In the genomic region with DNA sequence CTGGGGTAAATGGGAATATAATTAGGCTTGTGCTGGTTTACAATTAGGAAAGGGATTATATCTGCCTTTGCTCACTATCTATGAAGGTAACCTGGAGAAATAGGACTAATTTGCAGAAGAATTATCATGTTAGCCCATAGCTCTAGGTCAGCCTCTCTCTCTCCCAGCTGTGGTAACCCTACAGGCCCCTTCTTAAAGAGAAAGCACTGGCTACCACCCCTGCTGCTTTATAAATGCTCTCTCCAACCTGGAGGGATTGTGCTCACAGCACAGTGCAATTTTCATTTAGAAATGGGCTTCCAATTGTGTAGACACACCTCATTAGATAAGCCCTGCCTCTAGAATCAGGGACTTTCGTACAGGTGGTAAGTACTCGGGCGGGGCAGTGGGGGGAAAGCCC, we compare ENCODE assay signal across 19 cellular contexts. TPM values are rescaled to one million over a fixed set of nuclear protein-coding genes. Genes with fewer than 3 reads are reported as not detected.
DNase-seq lines count a peak whose midpoint lies in the region; ATAC-seq and TF ChIP-seq lines count a peak whose summit lies in the region.
"Had no signal": no experiment of that assay in that cellular context is flagged by ENCODE, and none has a peak within 500 bp of the region (broad histone marks: within the 10 kb centered on the region; RNA-seq: fewer than 3 reads in every experiment).

No MANE protein-coding gene starts in this region.

- 90% methylated on average over 3 of the region's 3 CpGs for WGBS in heart right ventricle, 2 donors
- WGBS in transverse colon (ENCODE audit: low coverage in 1 of 2), 2 donors: 49 to 73% methylated on average over 3 of the region's 3 CpGs

- no peak for TF ChIP-seq POLR2A in transverse colon (IDR thresholded peaks at IDR 0.05)

- no peak for ATAC-seq in Right ventricle myocardium inferior
- no peak for ATAC-seq in heart right ventricle
- no peak for ATAC-seq in HG02973 (IDR thresholded peaks at IDR 0.05; ENCODE audit: unreplicated experiment)
- ATAC-seq: A549, SK-N-SH treated with all-trans-retinoic acid at 6 μM for 48 hours had no signal

- no peak for TF ChIP-seq CTCF in heart right ventricle (IDR thresholded peaks at IDR 0.05)
- no peak for TF ChIP-seq CTCF in transverse colon (IDR thresholded peaks at IDR 0.05)
- TF ChIP-seq CTCF in brain microvascular endothelial cell (IDR thresholded peaks at IDR 0.05; ENCODE audit: low read depth, low read length, missing control alignments): no peak

- TF ChIP-seq EP300 in transverse colon (IDR thresholded peaks at IDR 0.05; ENCODE audit: low read depth): no peak

- peaks cover 0 to 14% (median 6%) of the 10 kb centered on the region in 11 donors for H3K9me3 ChIP-seq in heart right ventricle
- peaks cover 6% of the 10 kb centered on the region in 2 donors for H3K9me3 ChIP-seq in transverse colon

- H3K27me3 ChIP-seq in heart right ventricle: no peaks in the 10 kb centered on the region
- H3K27me3 ChIP-seq in transverse colon: no peaks in the 10 kb centered on the region
- no peaks in the 10 kb centered on the region for H3K27me3 ChIP-seq in brain microvascular endothelial cell (replicated peaks)
- H3K27me3 ChIP-seq: BLaER1 treated with 17β-estradiol and CSF1 and Interleukin-3, amounts not matched to agents 10 nM and 100 nM had no signal

- intact Hi-C loops in Right ventricle myocardium inferior (cut with DNase I) (no loop called here), heart right ventricle (cut with DNase I) (no loop called here), transverse colon (cut with DNase I; ENCODE audit: low total_unique reads) (no loop called here)

- H3K4me3 ChIP-seq in heart right ventricle (no peak overlapping the region), transverse colon (no peak overlapping the region), brain microvascular endothelial cell (ENCODE audit: low read depth, low read length) (no peak overlapping the region)
- H3K4me3 ChIP-seq: A549; BLaER1 treated with 17β-estradiol and CSF1 and Interleukin-3, amounts not matched to agents 10 nM and 100 nM had no signal

- in situ Hi-C loops in transverse colon (cut with MboI; ENCODE audit: low pct_ligation_motif_present in 1 of 4, low pct_unique_long_range_greater_than_20kb in 1 of 4, low sequenced_read_pairs in 3 of 4) (no loop called here), brain microvascular endothelial cell (cut with HindIII; ENCODE audit: low pct_ligation_motif_present, low sequenced_read_pairs) (no loop called here)

- no peaks in the 10 kb centered on the region for H3K4me1 ChIP-seq in heart right ventricle
- H3K4me1 ChIP-seq in transverse colon: peaks cover 0 to 29% (median 17%) of the 10 kb centered on the region in 4 donors
- H3K4me1 ChIP-seq: A549; BLaER1 treated with 17β-estradiol and CSF1 and Interleukin-3, amounts not matched to agents 10 nM and 100 nM had no signal

- H3K27ac ChIP-seq in heart right ventricle (no peak overlapping the region), transverse colon (peak overlapping the region in 3 of 4 donors; percentile 5 to 56 (median 23)), brain microvascular endothelial cell (no peak overlapping the region)
- H3K27ac ChIP-seq: A549; BLaER1 treated with 17β-estradiol and CSF1 and Interleukin-3, amounts not matched to agents 10 nM and 100 nM; KMS-11 had no signal

- H3K36me3 ChIP-seq in heart right ventricle (no peaks in the 10 kb centered on the region), transverse colon (no peaks in the 10 kb centered on the region), brain microvascular endothelial cell (replicated peaks) (no peaks in the 10 kb centered on the region)
- H3K36me3 ChIP-seq: BLaER1 treated with 17β-estradiol and CSF1 and Interleukin-3, amounts not matched to agents 10 nM and 100 nM had no signal

- DNase-seq in Right ventricle myocardium inferior (ENCODE audit: missing footprints) (peak; percentile 64), heart right ventricle (no peak), NCI-H2081 treated with DMSO at 0.1 percent for 48 hours (lab: John Stamatoyannopoulos, UW) (peak; percentile 99), NCI-H774 (lab: John Stamatoyannopoulos, UW) (peak; percentile 42), transverse colon (no peak), brain microvascular endothelial cell (no peak)
- DNase-seq in activated CD4-positive, CD25-positive, alpha-beta regulatory T cell (lab: John Stamatoyannopoulos, UW): no peak
- DNase-seq: CD8-positive, alpha-beta memory T cell; GF-D8; GOT3; NCI-H510A had no signal

RNA-seq across cellular contexts. Expression of a gene that starts 22.7 kb away (rescaled TPM):
- total RNA-seq in Right ventricle myocardium inferior (60.1 TPM), heart right ventricle (10 to 100 TPM in 7 of 10 donors, 1 to 10 TPM in 3; 3.8 to 98.3 (median 22.7) TPM), transverse colon (1,000 to 10,000 TPM in 1 of 4 donors, 100 to 1,000 TPM in 2, 10 to 100 TPM in 1; 58.7 to 1,102 (median 246) TPM)
- 10 to 100 TPM; 61.5 to 84.8 TPM for polyA plus RNA-seq in heart right ventricle
- polyA plus RNA-seq: CD8-positive, alpha-beta memory T cell had no signal

RNA-seq across cellular contexts. Expression of a gene that starts 47.3 kb away (rescaled TPM):
- total RNA-seq in Right ventricle myocardium inferior: not detected
- total RNA-seq in heart right ventricle: not detected
- not detected for polyA plus RNA-seq in heart right ventricle
- total RNA-seq in transverse colon: not detected
- total RNA-seq: CD8-positive, alpha-beta memory T cell; Daoy; M059J; T-helper 1 cell treated with Interleukin-12 subunit alpha and Interleukin-12 subunit beta and Interleukin-4 antibody, amounts not matched to agents 30 ng/mL and 1 ng/mL, for 36 hours had no signal
- polyA plus RNA-seq: A549; CD8-positive, alpha-beta memory T cell had no signal

Comparison
In these comparisons a context has a peak if more than half of its experiments do, and no peak if none do; other contexts are left out.
1. DNase-seq: peak in Right ventricle myocardium inferior (single experiment), NCI-H2081 treated with DMSO at 0.1 percent for 48 hours (single experiment) and NCI-H774 (single experiment); none in heart right ventricle (0 of 2), transverse colon (single experiment), activated CD4-positive, CD25-positive, alpha-beta regulatory T cell (0 of 4) and brain microvascular endothelial cell (single experiment).
2. H3K27ac ChIP-seq: peak in transverse colon (3 of 4); none in heart right ventricle (0 of 10) and brain microvascular endothelial cell (single experiment).